ENCODE assay signal across 1 cellular context in the genomic region with DNA sequence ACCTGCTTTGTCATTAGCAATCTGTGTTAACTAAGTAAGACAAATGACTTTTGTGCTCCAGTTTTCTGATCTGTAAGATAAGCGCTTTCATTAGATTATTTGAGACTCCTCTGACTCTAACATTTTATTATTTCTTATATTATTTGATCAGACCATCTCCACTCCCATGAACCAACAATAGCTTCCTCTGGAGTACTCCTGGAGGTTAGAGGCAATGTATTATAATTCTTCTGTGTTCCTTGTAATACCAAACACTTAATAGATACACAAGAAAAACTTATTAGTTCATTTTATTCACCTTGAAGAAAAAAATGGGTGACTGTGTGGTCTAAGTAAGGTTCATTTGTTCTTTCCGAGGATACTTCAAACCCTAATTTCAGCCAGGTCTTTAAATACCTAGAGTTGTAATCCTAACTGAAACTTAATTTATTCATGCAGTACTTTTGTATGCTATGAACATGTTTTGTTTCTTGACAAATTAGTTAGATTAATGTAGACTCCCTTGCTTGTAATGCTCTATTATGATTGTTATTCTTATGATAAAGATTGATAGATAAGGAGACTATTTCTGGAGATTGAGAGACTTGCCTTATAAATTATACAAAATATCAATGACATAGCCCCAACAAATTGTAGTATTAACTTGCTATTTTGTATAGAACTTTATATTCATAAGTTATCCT.
TF ChIP-seq lines count a peak whose summit lies in the region.

No MANE protein-coding gene starts in this region.

TF ChIP-seq in SK-N-SH treated with all-trans-retinoic acid at 6 μM for 48 hours, 23 proteins besides CTCF, POLR2A, EP300 and RAD21 (continued from another document):
- TF ChIP-seq, protein P1, sequence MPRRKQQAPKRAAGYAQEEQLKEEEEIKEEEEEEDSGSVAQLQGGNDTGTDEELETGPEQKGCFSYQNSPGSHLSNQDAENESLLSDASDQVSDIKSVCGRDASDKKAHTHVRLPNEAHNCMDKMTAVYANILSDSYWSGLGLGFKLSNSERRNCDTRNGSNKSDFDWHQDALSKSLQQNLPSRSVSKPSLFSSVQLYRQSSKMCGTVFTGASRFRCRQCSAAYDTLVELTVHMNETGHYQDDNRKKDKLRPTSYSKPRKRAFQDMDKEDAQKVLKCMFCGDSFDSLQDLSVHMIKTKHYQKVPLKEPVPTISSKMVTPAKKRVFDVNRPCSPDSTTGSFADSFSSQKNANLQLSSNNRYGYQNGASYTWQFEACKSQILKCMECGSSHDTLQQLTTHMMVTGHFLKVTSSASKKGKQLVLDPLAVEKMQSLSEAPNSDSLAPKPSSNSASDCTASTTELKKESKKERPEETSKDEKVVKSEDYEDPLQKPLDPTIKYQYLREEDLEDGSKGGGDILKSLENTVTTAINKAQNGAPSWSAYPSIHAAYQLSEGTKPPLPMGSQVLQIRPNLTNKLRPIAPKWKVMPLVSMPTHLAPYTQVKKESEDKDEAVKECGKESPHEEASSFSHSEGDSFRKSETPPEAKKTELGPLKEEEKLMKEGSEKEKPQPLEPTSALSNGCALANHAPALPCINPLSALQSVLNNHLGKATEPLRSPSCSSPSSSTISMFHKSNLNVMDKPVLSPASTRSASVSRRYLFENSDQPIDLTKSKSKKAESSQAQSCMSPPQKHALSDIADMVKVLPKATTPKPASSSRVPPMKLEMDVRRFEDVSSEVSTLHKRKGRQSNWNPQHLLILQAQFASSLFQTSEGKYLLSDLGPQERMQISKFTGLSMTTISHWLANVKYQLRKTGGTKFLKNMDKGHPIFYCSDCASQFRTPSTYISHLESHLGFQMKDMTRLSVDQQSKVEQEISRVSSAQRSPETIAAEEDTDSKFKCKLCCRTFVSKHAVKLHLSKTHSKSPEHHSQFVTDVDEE (CRISPR knock-in tag; IDR thresholded peaks at IDR 0.05) = no peak
- TF ChIP-seq TCF4 (CRISPR knock-in tag; IDR thresholded peaks at IDR 0.05; ENCODE audit: borderline replicate concordance) = peak; percentile 44; the same call in 1 of the 2 replicates
- no peak for TF ChIP-seq TOX (CRISPR knock-in tag; IDR thresholded peaks at IDR 0.05; ENCODE audit: borderline replicate concordance)
- 0 out of 2 replicates have a peak, but pooled peaks have one; percentile 23 for TF ChIP-seq ZNF70 (CRISPR knock-in tag; IDR thresholded peaks at IDR 0.05)
